ENCODE assay signal across 16 cellular contexts in the genomic region with DNA sequence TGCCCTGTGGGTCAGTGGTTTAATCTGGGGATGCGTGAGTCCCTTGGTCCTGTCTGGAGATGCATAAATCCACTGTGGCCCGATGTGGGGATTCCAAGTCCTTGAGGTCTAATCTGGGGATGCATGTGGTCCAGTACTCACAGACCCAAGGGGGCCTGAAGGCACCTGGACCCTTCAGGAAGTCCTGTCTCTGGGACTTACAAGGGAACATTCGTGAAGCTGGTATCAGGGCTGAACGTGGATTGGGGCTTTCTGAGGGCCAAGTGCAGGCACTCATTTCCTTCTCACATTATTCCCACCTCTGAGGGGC. TPM values are rescaled to one million over a fixed set of nuclear protein-coding genes. Genes with fewer than 3 reads are reported as not detected.
A peak's percentile ranks its signal among the peaks of the same experiment; 100 is the strongest.
DNase-seq lines count a peak whose midpoint lies in the region; ATAC-seq and TF ChIP-seq lines count a peak whose summit lies in the region.
"Had no signal": no experiment of that assay in that cellular context is flagged by ENCODE, and none has a peak within 500 bp of the region (broad histone marks: within the 10 kb centered on the region; RNA-seq: fewer than 3 reads in every experiment).

No MANE protein-coding gene starts in this region.

- H4K20me1 ChIP-seq in OCI-LY1 (ENCODE audit: insufficient read depth, low read length) (no peaks in the 10 kb centered on the region), SK-N-SH (ENCODE audit: insufficient read depth) (no peaks in the 10 kb centered on the region)

- H3K4me1 Mint-ChIP-seq in activated T-cell treated with anti-CD3 and anti-CD28 coated beads, Interleukin-2, amount 50 U/mL, for 24 hours (ENCODE audit: low read depth) = peaks cover 40% of the 10 kb centered on the region
- peaks cover 33% of the 10 kb centered on the region for H3K4me1 Mint-ChIP-seq in activated naive CD8-positive, alpha-beta T cell treated with anti-CD3 and anti-CD28 coated beads, Interleukin-2, amount 10 ng/mL, durations not matched to agents 7 days and 5 days
- peaks cover 37% of the 10 kb centered on the region for H3K4me1 Mint-ChIP-seq in stimulated activated memory B cell treated with anti-CD40 and anti-IgM and Interleukin-4, amounts not matched to agents 10 μg/mL and 1 μg/mL and 100 μg/mL, for 72 hours

- H3K9ac ChIP-seq in OCI-LY1 (ENCODE audit: low read length) = peak overlapping the region; percentile 51
- no peak overlapping the region for H3K9ac ChIP-seq in SK-N-SH

- intact Hi-C loops in mucosa of descending colon (cut with DNase I, micrococcal nuclease) = no loop called here

- H3K9me3 Mint-ChIP-seq in activated T-cell treated with anti-CD3 and anti-CD28 coated beads, Interleukin-2, amount 50 U/mL, for 24 hours = peaks cover 6% of the 10 kb centered on the region
- H3K9me3 Mint-ChIP-seq in activated naive CD8-positive, alpha-beta T cell treated with anti-CD3 and anti-CD28 coated beads, Interleukin-2, amount 10 ng/mL, durations not matched to agents 7 days and 5 days = peaks cover 7% of the 10 kb centered on the region
- H3K9me3 Mint-ChIP-seq in stimulated activated memory B cell treated with anti-CD40 and anti-IgM and Interleukin-4, amounts not matched to agents 10 μg/mL and 1 μg/mL and 100 μg/mL, for 72 hours = peaks cover 6% of the 10 kb centered on the region

- POLR2A ChIA-PET in activated naive CD8-positive, alpha-beta T cell treated with anti-CD3 and anti-CD28 coated beads, Interleukin-2, amount 10 ng/mL, durations not matched to agents 7 days and 5 days (lab: Charles Lee) = interaction anchor here (0.6 to 2.0 kb wide), 4 partner anchors 19 to 317 kb away, joined by 3 to 8 read pairs (median 6); no protein-coding TSS in a partner anchor
- POLR2A ChIA-PET in SK-N-SH (lab: Yijun Ruan, JAX) = no interaction called here

- peak overlapping the region; percentile 97 for H3K27ac ChIP-seq in OCI-LY1 (ENCODE audit: low read depth, low read length, poor library complexity, severe bottlenecking)
- H3K27ac ChIP-seq in SK-N-SH (ENCODE audit: low read depth in 2 of 2, low read length in 1 of 2) = no peak overlapping the region
- H3K27ac ChIP-seq: pancreas, RWPE1 had no signal

- H3K27me3 Mint-ChIP-seq in activated T-cell treated with anti-CD3 and anti-CD28 coated beads, Interleukin-2, amount 50 U/mL, for 24 hours = peaks cover 10% of the 10 kb centered on the region
- no peaks in the 10 kb centered on the region for H3K27me3 Mint-ChIP-seq in activated naive CD8-positive, alpha-beta T cell treated with anti-CD3 and anti-CD28 coated beads, Interleukin-2, amount 10 ng/mL, durations not matched to agents 7 days and 5 days
- no peaks in the 10 kb centered on the region for H3K27me3 Mint-ChIP-seq in stimulated activated memory B cell treated with anti-CD40 and anti-IgM and Interleukin-4, amounts not matched to agents 10 μg/mL and 1 μg/mL and 100 μg/mL, for 72 hours

- H3K4me2 ChIP-seq in OCI-LY1 (ENCODE audit: low read length) (peak overlapping the region; percentile 42), SK-N-SH (no peak overlapping the region)

- peak overlapping the region; percentile 56 for H3K4me3 Mint-ChIP-seq in activated T-cell treated with anti-CD3 and anti-CD28 coated beads, Interleukin-2, amount 50 U/mL, for 24 hours
- H3K4me3 Mint-ChIP-seq in activated naive CD8-positive, alpha-beta T cell treated with anti-CD3 and anti-CD28 coated beads, Interleukin-2, amount 10 ng/mL, durations not matched to agents 7 days and 5 days = peak overlapping the region; percentile 73
- peak overlapping the region; percentile 51 for H3K4me3 Mint-ChIP-seq in stimulated activated memory B cell treated with anti-CD40 and anti-IgM and Interleukin-4, amounts not matched to agents 10 μg/mL and 1 μg/mL and 100 μg/mL, for 72 hours

- no peak for ATAC-seq in activated naive CD8-positive, alpha-beta T cell treated with anti-CD3 and anti-CD28 coated beads, Interleukin-2, amount 10 ng/mL, durations not matched to agents 7 days and 5 days (ENCODE audit: low read depth)
- no peak for ATAC-seq in stimulated activated memory B cell treated with anti-CD40 and anti-IgM and Interleukin-4, amounts not matched to agents 10 μg/mL and 1 μg/mL and 100 μg/mL, for 72 hours
- no peak for ATAC-seq in mucosa of descending colon
- ATAC-seq: HCT116 had no signal

- no peak for TF ChIP-seq EP300 in SK-N-SH (IDR thresholded peaks at IDR 0.05; ENCODE audit: borderline replicate concordance in 1 of 2, low read depth in 1 of 2, low read length in 1 of 2)

- H3K36me3 ChIP-seq in OCI-LY1 (ENCODE audit: insufficient read depth, low read length) (no peaks in the 10 kb centered on the region; the same call in 1 of the 2 replicates), SK-N-SH (replicated peaks in 1 of 2; ENCODE audit: control insufficient read depth in 1 of 2, insufficient read depth in 2 of 2, low read length in 1 of 2) (no peaks in the 10 kb centered on the region), mucosa of descending colon (ENCODE audit: low read depth) (no peaks in the 10 kb centered on the region)
- H3K36me3 ChIP-seq: pancreas, upper lobe of left lung had no signal

- peak; percentile 52 for DNase-seq in activated T-cell treated with anti-CD3 and anti-CD28 coated beads, Interleukin-2, amount 50 U/mL, for 24 hours
- no peak for DNase-seq in activated T-cell treated with anti-CD3 and anti-CD28 coated beads for 4 hours
- DNase-seq in activated naive CD8-positive, alpha-beta T cell treated with anti-CD3 and anti-CD28 coated beads, Interleukin-2, amount 10 ng/mL, durations not matched to agents 7 days and 5 days = no peak
- no peak for DNase-seq in SK-N-SH
- DNase-seq in stimulated activated CD4-positive, alpha-beta T cell treated with anti-CD3 and anti-CD28 coated beads, Interleukin-2, amount 100 ng/mL, for 24 hours = no peak
- DNase-seq in mucosa of descending colon = no peak
- DNase-seq: activated effector memory CD4-positive, alpha-beta T cell treated with Interleukin-2 at 50 U/mL for 16 hours; NCI-H1436; NCI-H510A treated with DMSO at 0.1 percent for 48 hours had no signal

- TF ChIP-seq RAD21 in SK-N-SH (IDR thresholded peaks at IDR 0.05; ENCODE audit: low read length) = no peak

- TF ChIP-seq CTCF in OCI-LY1 (IDR thresholded peaks at IDR 0.05; ENCODE audit: low read length) = no peak
- TF ChIP-seq CTCF in SK-N-SH (IDR thresholded peaks at IDR 0.05) = no peak
- no peak for TF ChIP-seq CTCF in mucosa of descending colon (IDR thresholded peaks at IDR 0.05)

- no peaks in the 10 kb centered on the region for H3K9me2 ChIP-seq in OCI-LY1 (ENCODE audit: low read depth, low read length)
- no peaks in the 10 kb centered on the region for H3K9me2 ChIP-seq in SK-N-SH

- WGBS in SK-N-SH (ENCODE audit: low lambda C conversion rate) = 91% methylated on average over 4 of the region's 4 CpGs

- H3K9me3 ChIP-seq in OCI-LY1 (ENCODE audit: low read length) (no peaks in the 10 kb centered on the region), SK-N-SH (no peaks in the 10 kb centered on the region), mucosa of descending colon (no peaks in the 10 kb centered on the region)
- H3K9me3 ChIP-seq: pancreas, upper lobe of left lung had no signal

- CTCF ChIA-PET in SK-N-SH (lab: Yijun Ruan, JAX) = interaction anchor here (0.9 to 9.9 kb wide), 5 partner anchors 12 to 329 kb away, joined by 3 to 134 read pairs (median 4); no protein-coding TSS in a partner anchor

- H3K4me3 ChIP-seq in OCI-LY1 (ENCODE audit: low read depth, low read length, poor library complexity, severe bottlenecking) (peak overlapping the region; percentile 20), SK-N-SH (ENCODE audit: low read depth in 2 of 2, low read length in 1 of 2) (no peak overlapping the region), mucosa of descending colon (no peak overlapping the region)
- H3K4me3 ChIP-seq: pancreas, upper lobe of left lung had no signal

- H3F3A ChIP-seq in OCI-LY1 (ENCODE audit: insufficient read depth, low read length) (no peaks in the 10 kb centered on the region), SK-N-SH (replicated peaks; ENCODE audit: insufficient read depth) (peaks cover 6% of the 10 kb centered on the region)

- no peaks in the 10 kb centered on the region for H3K27me3 ChIP-seq in OCI-LY1 (ENCODE audit: insufficient read depth, low read length)
- H3K27me3 ChIP-seq in SK-N-SH (ENCODE audit: insufficient read depth) = no peaks in the 10 kb centered on the region
- H3K27me3 ChIP-seq: upper lobe of left lung had no signal

- H3K36me3 Mint-ChIP-seq in activated T-cell treated with anti-CD3 and anti-CD28 coated beads, Interleukin-2, amount 50 U/mL, for 24 hours (ENCODE audit: low read depth) = no peaks in the 10 kb centered on the region
- H3K36me3 Mint-ChIP-seq in activated naive CD8-positive, alpha-beta T cell treated with anti-CD3 and anti-CD28 coated beads, Interleukin-2, amount 10 ng/mL, durations not matched to agents 7 days and 5 days = peaks cover 8% of the 10 kb centered on the region
- peaks cover 10% of the 10 kb centered on the region for H3K36me3 Mint-ChIP-seq in stimulated activated memory B cell treated with anti-CD40 and anti-IgM and Interleukin-4, amounts not matched to agents 10 μg/mL and 1 μg/mL and 100 μg/mL, for 72 hours

- H3K79me2 ChIP-seq in OCI-LY1 (ENCODE audit: insufficient read depth, low read length) (no peaks in the 10 kb centered on the region), SK-N-SH (ENCODE audit: insufficient read depth) (no peaks in the 10 kb centered on the region)

- H2AFZ ChIP-seq in OCI-LY1 (ENCODE audit: low read length) (no peak overlapping the region), SK-N-SH (ENCODE audit: low read depth) (no peak overlapping the region)

- H3K4me1 ChIP-seq in OCI-LY1 (ENCODE audit: insufficient read depth, low read length, severe bottlenecking) (peaks cover 58% of the 10 kb centered on the region), SK-N-SH (ENCODE audit: control insufficient read depth in 1 of 2, insufficient read depth in 2 of 2, low read depth in 1 of 2, low read length in 1 of 2) (peaks cover 0 to 3% of the 10 kb centered on the region in 2 experiments; a peak in 1 of 4 replicates), mucosa of descending colon (ENCODE audit: low read depth) (no peaks in the 10 kb centered on the region)
- H3K4me1 ChIP-seq: pancreas had no signal

- H3K27ac Mint-ChIP-seq in activated T-cell treated with anti-CD3 and anti-CD28 coated beads, Interleukin-2, amount 50 U/mL, for 24 hours = peak overlapping the region; percentile 94
- H3K27ac Mint-ChIP-seq in activated naive CD8-positive, alpha-beta T cell treated with anti-CD3 and anti-CD28 coated beads, Interleukin-2, amount 10 ng/mL, durations not matched to agents 7 days and 5 days = peak overlapping the region; percentile 94
- peak overlapping the region; percentile 99 for H3K27ac Mint-ChIP-seq in stimulated activated memory B cell treated with anti-CD40 and anti-IgM and Interleukin-4, amounts not matched to agents 10 μg/mL and 1 μg/mL and 100 μg/mL, for 72 hours

TF ChIP-seq in SK-N-SH, 30 proteins besides CTCF, POLR2A, EP300 and RAD21 (continues in another document):
- TF ChIP-seq NRF1 (IDR thresholded peaks at IDR 0.05; ENCODE audit: low read depth, low read length) = no peak

RNA-seq across cellular contexts. Expression of a gene that starts 25.2 kb away (rescaled TPM):
- not detected for total RNA-seq in activated naive CD8-positive, alpha-beta T cell treated with anti-CD3 and anti-CD28 coated beads, Interleukin-2, amount 10 ng/mL, durations not matched to agents 7 days and 5 days
- not detected in 2 replicates for polyA plus RNA-seq in SK-N-SH (2012; rRNA removed)
- polyA plus RNA-seq in SK-N-SH (2012; cell fraction: cytosol; rRNA removed) = not detected in 2 replicates
- polyA plus RNA-seq in SK-N-SH (2012; cell fraction: nucleus; rRNA removed) = not detected in 2 replicates
- not detected for total RNA-seq in mucosa of descending colon
- total RNA-seq: chondrocyte, pancreas, upper lobe of left lung had no signal
- polyA plus RNA-seq: pancreas had no signal
